30 cellular contexts compared by ENCODE assay signal in genomic region chr10:32187686-32188085, GRCh38.
"Had no signal": no experiment of that assay in that cellular context is flagged by ENCODE, and none has a peak within 500 bp of the region (broad histone marks: within the 10 kb centered on the region; RNA-seq: fewer than 3 reads in every experiment).

No MANE protein-coding gene starts in this region.

- H3K27ac ChIP-seq: ascending aorta, breast epithelium, cardiac muscle cell, colonic mucosa, dorsolateral prefrontal cortex, VCaP had no signal

- H3K4me3 ChIP-seq: ascending aorta, breast epithelium, cardiac muscle cell, colonic mucosa, dorsolateral prefrontal cortex had no signal

- H3K36me3 Mint-ChIP-seq: activated naive CD4-positive, alpha-beta T cell treated with anti-CD3 and anti-CD28 coated beads, Interleukin-2, amount 10 ng/mL, durations not matched to agents 7 days and 5 days; activated naive CD4-positive, alpha-beta T cell treated with anti-CD3 and anti-CD28 coated beads, Interleukin-2, amount 50 U/mL, for 72 hours; activated naive CD8-positive, alpha-beta T cell treated with anti-CD3 and anti-CD28 coated beads, Interleukin-2, amount 10 ng/mL, durations not matched to agents 7 days and 5 days; brain; WTC11 had no signal

- H3K27me3 Mint-ChIP-seq: activated CD4-positive, alpha-beta T cell treated with anti-CD3 and anti-CD28 coated beads, Interleukin-2, amount 10 ng/mL, durations not matched to agents 7 days and 5 days; activated naive CD4-positive, alpha-beta T cell treated with anti-CD3 and anti-CD28 coated beads, Interleukin-2, amount 10 ng/mL, durations not matched to agents 7 days and 5 days; activated T-cell treated with anti-CD3 and anti-CD28 coated beads, Interleukin-2, amount 50 U/mL, for 24 hours had no signal

- H3K9me3 ChIP-seq: ascending aorta, breast epithelium, colonic mucosa had no signal

- H3K27me3 ChIP-seq: ascending aorta, breast epithelium, cardiac muscle cell, colonic mucosa, dorsolateral prefrontal cortex had no signal

- H3K4me3 Mint-ChIP-seq: activated CD4-positive, alpha-beta memory T cell treated with anti-CD3 and anti-CD28 coated beads, Interleukin-2, amount 10 ng/mL, durations not matched to agents 7 days and 5 days; activated CD4-positive, alpha-beta T cell treated with anti-CD3 and anti-CD28 coated beads, Interleukin-2, amount 10 ng/mL, durations not matched to agents 7 days and 5 days; activated naive CD4-positive, alpha-beta T cell treated with anti-CD3 and anti-CD28 coated beads, Interleukin-2, amount 10 ng/mL, durations not matched to agents 7 days and 5 days; activated naive CD8-positive, alpha-beta T cell treated with anti-CD3 and anti-CD28 coated beads, Interleukin-2, amount 10 ng/mL, durations not matched to agents 7 days and 5 days; activated T-cell treated with anti-CD3 and anti-CD28 coated beads, Interleukin-2, amount 50 U/mL, for 24 hours; activated T-cell treated with anti-CD3 and anti-CD28 coated beads, Interleukin-2, amount 50 U/mL, for 72 hours; brain; endodermal cell; WTC11 had no signal

- H3K9me3 Mint-ChIP-seq: activated CD4-positive, alpha-beta memory T cell treated with anti-CD3 and anti-CD28 coated beads, Interleukin-2, amount 10 ng/mL, durations not matched to agents 7 days and 5 days; activated CD4-positive, alpha-beta T cell treated with anti-CD3 and anti-CD28 coated beads, Interleukin-2, amount 10 ng/mL, durations not matched to agents 7 days and 5 days; activated naive CD4-positive, alpha-beta T cell treated with anti-CD3 and anti-CD28 coated beads, Interleukin-2, amount 10 ng/mL, durations not matched to agents 7 days and 5 days; activated naive CD4-positive, alpha-beta T cell treated with anti-CD3 and anti-CD28 coated beads, Interleukin-2, amount 50 U/mL, for 72 hours; activated naive CD8-positive, alpha-beta T cell treated with anti-CD3 and anti-CD28 coated beads, Interleukin-2, amount 10 ng/mL, durations not matched to agents 7 days and 5 days; activated T-cell treated with anti-CD3 and anti-CD28 coated beads, Interleukin-2, amount 50 U/mL, for 24 hours; activated T-cell treated with anti-CD3 and anti-CD28 coated beads, Interleukin-2, amount 50 U/mL, for 72 hours; brain; endodermal cell had no signal

- H3K4me1 Mint-ChIP-seq: WTC11 had no signal

- H3K4me1 ChIP-seq: ascending aorta, breast epithelium, colonic mucosa had no signal

- H3K27ac Mint-ChIP-seq: activated CD4-positive, alpha-beta memory T cell treated with anti-CD3 and anti-CD28 coated beads, Interleukin-2, amount 10 ng/mL, durations not matched to agents 7 days and 5 days; activated CD4-positive, alpha-beta T cell treated with anti-CD3 and anti-CD28 coated beads, Interleukin-2, amount 10 ng/mL, durations not matched to agents 7 days and 5 days; activated naive CD4-positive, alpha-beta T cell treated with anti-CD3 and anti-CD28 coated beads, Interleukin-2, amount 10 ng/mL, durations not matched to agents 7 days and 5 days; activated naive CD4-positive, alpha-beta T cell treated with anti-CD3 and anti-CD28 coated beads, Interleukin-2, amount 50 U/mL, for 72 hours; activated naive CD8-positive, alpha-beta T cell treated with anti-CD3 and anti-CD28 coated beads, Interleukin-2, amount 10 ng/mL, durations not matched to agents 7 days and 5 days; activated T-cell treated with anti-CD3 and anti-CD28 coated beads, Interleukin-2, amount 50 U/mL, for 24 hours; activated T-cell treated with anti-CD3 and anti-CD28 coated beads, Interleukin-2, amount 50 U/mL, for 72 hours; brain; endodermal cell; WTC11 had no signal

- DNase-seq: activated CD4-positive, alpha-beta memory T cell treated with anti-CD3 and anti-CD28 coated beads, Interleukin-2, amount 10 ng/mL, durations not matched to agents 7 days and 5 days; activated CD4-positive, alpha-beta T cell treated with anti-CD3 and anti-CD28 coated beads for 1 hour; activated CD4-positive, alpha-beta T cell treated with anti-CD3 and anti-CD28 coated beads for 4 hours; activated CD4-positive, alpha-beta T cell treated with anti-CD3 and anti-CD28 coated beads, Interleukin-2, amount 10 ng/mL, durations not matched to agents 7 days and 5 days; activated CD4-positive, alpha-beta T cell treated with anti-CD3 and anti-CD28 coated beads, Interleukin-2, amount 50 U/mL, for 4 hours; activated CD8-positive, alpha-beta memory T cell treated with anti-CD3 and anti-CD28 coated beads, Interleukin-2, amount 50 U/mL, for 48 hours; activated gamma-delta T cell; activated naive CD4-positive, alpha-beta T cell; activated naive CD4-positive, alpha-beta T cell treated with anti-CD3 and anti-CD28 coated beads, Interleukin-2, amount 10 ng/mL, durations not matched to agents 7 days and 5 days; activated naive CD8-positive, alpha-beta T cell treated with anti-CD3 and anti-CD28 coated beads, Interleukin-2, amount 10 ng/mL, durations not matched to agents 7 days and 5 days; activated T-cell treated with anti-CD3 and anti-CD28 coated beads for 4 hours; activated T-cell treated with anti-CD3 and anti-CD28 coated beads, Interleukin-2, amount 50 U/mL, for 24 hours; activated T-cell treated with anti-CD3 and anti-CD28 coated beads, Interleukin-2, amount 50 U/mL, for 72 hours; central memory CD4-positive, alpha-beta T cell; cerebellar nuclear complex; colonic mucosa; dorsolateral prefrontal cortex; effector memory CD4-positive, alpha-beta T cell; endodermal cell; foreskin fibroblast; head of caudate nucleus; T-helper 2 cell had no signal

- H3K36me3 ChIP-seq: ascending aorta, breast epithelium, cardiac muscle cell, colonic mucosa had no signal

- ATAC-seq: activated naive CD4-positive, alpha-beta T cell treated with anti-CD3 and anti-CD28 coated beads, Interleukin-2, amount 50 U/mL, for 72 hours; activated T-cell treated with anti-CD3 and anti-CD28 coated beads, Interleukin-2, amount 50 U/mL, for 72 hours; esophagus mucosa; WTC11 had no signal
